ENCODE assay signal across 28 cellular contexts in genomic region chrX:17685026-17685425, GRCh38.
"Had no signal": no experiment of that assay in that cellular context is flagged by ENCODE, and none has a peak within 500 bp of the region (broad histone marks: within the 10 kb centered on the region; RNA-seq: fewer than 3 reads in every experiment).

No MANE protein-coding gene starts in this region.

- H3K9me3 ChIP-seq: pancreas, psoas muscle, spleen, suprapubic skin, testis, tibial artery, transverse colon, upper lobe of right lung, uterus had no signal

- H3K4me1 Mint-ChIP-seq: stimulated activated memory B cell treated with anti-CD40 and anti-IgM and Interleukin-4, amounts not matched to agents 10 μg/mL and 1 μg/mL and 100 μg/mL, for 72 hours had no signal

- H3K27me3 Mint-ChIP-seq: naive thymus-derived CD4-positive, alpha-beta T cell; stimulated activated naive CD8-positive, alpha-beta T cell treated with anti-CD3 and anti-CD28 coated beads, Interleukin-15, amount 100 ng/mL, for 72 hours; type B pancreatic cell had no signal

- ATAC-seq: naive thymus-derived CD4-positive, alpha-beta T cell; natural killer cell; pancreas; psoas muscle; right cardiac atrium; sciatic nerve; stimulated activated memory B cell treated with anti-CD40 and anti-IgM and Interleukin-4, amounts not matched to agents 10 μg/mL and 1 μg/mL and 100 μg/mL, for 72 hours; stimulated activated naive CD8-positive, alpha-beta T cell treated with anti-CD3 and anti-CD28 coated beads, Interleukin-15, amount 100 ng/mL, for 72 hours; stimulated activated naive CD8-positive, alpha-beta T cell treated with anti-CD3 and anti-CD28 coated beads, Interleukin-15, Interleukin-2, amounts not matched to agents 100 U/mL and 50 U/mL, for 24 hours; upper lobe of right lung had no signal

- H3K27ac Mint-ChIP-seq: naive thymus-derived CD4-positive, alpha-beta T cell; natural killer cell; neural progenitor cell; stimulated activated memory B cell treated with anti-CD40 and anti-IgM and Interleukin-4, amounts not matched to agents 10 μg/mL and 1 μg/mL and 100 μg/mL, for 72 hours; stimulated activated naive CD8-positive, alpha-beta T cell treated with anti-CD3 and anti-CD28 coated beads, Interleukin-15, amount 100 ng/mL, for 72 hours; type B pancreatic cell had no signal

- H3K9me3 Mint-ChIP-seq: natural killer cell; neural progenitor cell; stimulated activated memory B cell treated with anti-CD40 and anti-IgM and Interleukin-4, amounts not matched to agents 10 μg/mL and 1 μg/mL and 100 μg/mL, for 72 hours; stimulated activated naive CD8-positive, alpha-beta T cell treated with anti-CD3 and anti-CD28 coated beads, Interleukin-15, amount 100 ng/mL, for 72 hours had no signal

- H3K36me3 ChIP-seq: neural progenitor cell, pancreas, spleen, suprapubic skin, tibial artery, transverse colon, upper lobe of right lung, uterus had no signal

- H3K9ac ChIP-seq: neural progenitor cell had no signal

- H3K27ac ChIP-seq: neural progenitor cell, pancreas, psoas muscle, skin epidermis, spleen, suprapubic skin, testis, tibial artery, transverse colon, upper lobe of right lung, uterus had no signal

- FAIRE-seq: pancreas had no signal

- H3K4me3 Mint-ChIP-seq: naive thymus-derived CD4-positive, alpha-beta T cell; natural killer cell; neural progenitor cell; stimulated activated memory B cell treated with anti-CD40 and anti-IgM and Interleukin-4, amounts not matched to agents 10 μg/mL and 1 μg/mL and 100 μg/mL, for 72 hours; stimulated activated naive CD8-positive, alpha-beta T cell treated with anti-CD3 and anti-CD28 coated beads, Interleukin-15, amount 100 ng/mL, for 72 hours; type B pancreatic cell had no signal

- DNase-seq: naive thymus-derived CD4-positive, alpha-beta T cell; natural killer cell; occipital lobe; pancreas; psoas muscle; right cardiac atrium; spleen; stimulated activated CD4-positive, alpha-beta T cell treated with anti-CD3 and anti-CD28 coated beads, Interleukin-12 subunit alpha, Interleukin-12 subunit beta, amount 100 ng/mL, for 4 hours; stimulated activated CD4-positive, alpha-beta T cell treated with anti-CD3 and anti-CD28 coated beads, Interleukin-1b, Interleukin-23, amount 100 ng/mL, for 48 hours; stimulated activated CD4-positive, alpha-beta T cell treated with anti-CD3 and anti-CD28 coated beads, Interleukin-4, amount 100 ng/mL, for 1 hour; stimulated activated CD4-positive, alpha-beta T cell treated with anti-CD3 and anti-CD28 coated beads, Interleukin-4, amount 100 ng/mL, for 4 hours; stimulated activated CD8-positive, alpha-beta memory T cell treated with anti-CD3 and anti-CD28 coated beads, Interleukin-4, amount 100 ng/mL, for 48 hours; stimulated activated naive CD4-positive, alpha-beta T cell; stimulated activated naive CD8-positive, alpha-beta T cell treated with anti-CD3 and anti-CD28 coated beads, Interleukin-15, amount 100 ng/mL, for 72 hours; stimulated activated naive CD8-positive, alpha-beta T cell treated with anti-CD3 and anti-CD28 coated beads, Interleukin-15, Interleukin-2, amounts not matched to agents 100 U/mL and 50 U/mL, for 24 hours; substantia nigra; testis; tibial artery; transverse colon; upper lobe of right lung; uterus had no signal

- H3K36me3 Mint-ChIP-seq: naive thymus-derived CD4-positive, alpha-beta T cell; natural killer cell; neural progenitor cell; stimulated activated memory B cell treated with anti-CD40 and anti-IgM and Interleukin-4, amounts not matched to agents 10 μg/mL and 1 μg/mL and 100 μg/mL, for 72 hours had no signal

- H3K27me3 ChIP-seq: neural progenitor cell, pancreas, spleen, suprapubic skin, testis, tibial artery, transverse colon, upper lobe of right lung, uterus had no signal

- H3K4me3 ChIP-seq: neural progenitor cell, pancreas, psoas muscle, skin epidermis, smooth muscle cell, spleen, suprapubic skin, testis, tibial artery, transverse colon, upper lobe of right lung, uterus had no signal

- H2AFZ ChIP-seq: neural progenitor cell had no signal

- H3K4me1 ChIP-seq: neural progenitor cell, pancreas, psoas muscle, spleen, testis, upper lobe of right lung, uterus had no signal

- H3K4me2 ChIP-seq: neural progenitor cell, smooth muscle cell had no signal
